ENCODE assay signal across 8 cellular contexts in the genomic region with DNA sequence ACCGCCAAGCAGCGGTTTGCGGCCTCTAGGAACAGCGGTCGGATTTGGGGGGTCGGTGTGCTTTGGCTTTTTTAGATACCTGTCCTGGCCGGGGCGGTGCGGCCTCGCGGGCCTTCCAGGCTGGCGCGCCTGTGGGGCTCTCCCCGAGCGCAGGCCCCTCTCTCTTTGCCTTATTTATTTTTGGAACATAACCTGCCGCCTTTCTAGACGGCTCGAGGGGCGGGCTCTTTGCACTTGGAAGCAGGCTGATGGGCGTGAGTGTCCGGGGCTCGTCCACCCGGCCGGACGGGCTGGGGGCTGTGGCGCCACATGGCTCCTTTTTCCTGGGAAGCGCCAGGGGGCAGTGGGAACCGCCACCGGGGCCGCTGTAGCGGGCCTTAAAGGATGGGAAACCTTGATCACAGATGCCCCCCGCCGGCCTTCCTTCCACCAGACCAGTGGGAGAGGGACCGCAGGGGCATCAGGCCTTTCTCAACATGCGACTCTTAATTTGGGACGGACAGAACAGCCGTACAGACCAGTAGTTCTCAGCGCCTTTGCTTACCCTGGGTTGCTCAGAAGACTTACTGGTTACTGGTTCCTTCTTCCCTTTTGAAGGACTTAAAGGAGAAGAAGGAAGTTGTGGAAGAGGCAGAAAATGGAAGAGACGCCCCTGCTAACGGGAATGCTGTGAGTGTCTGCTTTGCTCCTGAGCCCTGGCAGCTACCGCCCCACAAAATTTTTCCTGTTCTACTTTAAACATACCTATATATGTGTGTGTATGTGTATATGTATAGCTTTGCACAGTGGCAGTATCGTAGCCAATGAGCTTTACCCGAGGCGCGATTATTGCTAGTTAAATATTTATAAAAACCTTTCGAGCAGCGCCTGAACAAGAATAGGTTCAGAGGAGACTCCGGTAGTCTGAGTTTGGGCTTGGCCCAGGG. TPM values are rescaled to one million over a fixed set of nuclear protein-coding genes. Genes with fewer than 3 reads are reported as not detected.
DNase-seq lines count a peak whose midpoint lies in the region; ATAC-seq, FAIRE-seq and TF ChIP-seq lines count a peak whose summit lies in the region.

No MANE protein-coding gene starts in this region.

- H3K4me1 ChIP-seq in cardiac muscle cell (ENCODE audit: low read depth), result peaks cover 6% of the 10 kb centered on the region
- H3K4me1 ChIP-seq in prostate gland (replicated peaks), result peaks cover 5% of the 10 kb centered on the region

- ATAC-seq in activated T-helper 17 cell treated with anti-CD3 and anti-CD28 coated beads, Interleukin-2, amount 50 U/mL, for 72 hours (replicated peaks), result no peak

- H3K9me3 ChIP-seq in cardiac muscle cell (ENCODE audit: low read depth), result no peaks in the 10 kb centered on the region
- no peaks in the 10 kb centered on the region for H3K9me3 ChIP-seq in prostate gland

- WGBS in prostate gland, result 2% methylated on average over 44 of the region's 48 CpGs

- CTCF ChIA-PET in BJ (lab: Yijun Ruan, JAX), result interaction anchor here (1.0 to 8.9 kb wide), 10 partner anchors 14 to 110 kb away, joined by 3 to 719 read pairs (median 7); no protein-coding TSS in a partner anchor

- intact Hi-C loops in prostate gland (cut with DNase I), result loop anchor here (1.0 kb wide), 1 partner anchor 37 kb away; no protein-coding TSS in a partner anchor

- peak overlapping the region; percentile 78 for H3K4me3 ChIP-seq in BJ (ENCODE audit: low read depth, low read length)
- peak overlapping the region; percentile 67 for H3K4me3 ChIP-seq in cardiac muscle cell
- H3K4me3 ChIP-seq in prostate gland, result peak overlapping the region; percentile 69

- peak overlapping the region; percentile 91 for H3K4me3 Mint-ChIP-seq in activated T-helper 17 cell treated with anti-CD3 and anti-CD28 coated beads, Interleukin-2, amount 50 U/mL, for 72 hours

- no peak for FAIRE-seq in GM12892 (lab: Jason Lieb, UNC)

- TF ChIP-seq POLR2A in prostate gland (IDR thresholded peaks at IDR 0.05) (no peak), GM12892 (IDR thresholded peaks at IDR 0.05; ENCODE audit: low read depth, low read length) (no peak)

- no peaks in the 10 kb centered on the region for H3K9me3 Mint-ChIP-seq in activated T-helper 17 cell treated with anti-CD3 and anti-CD28 coated beads, Interleukin-2, amount 50 U/mL, for 72 hours

- peaks cover 63% of the 10 kb centered on the region for H3K36me3 Mint-ChIP-seq in activated T-helper 17 cell treated with anti-CD3 and anti-CD28 coated beads, Interleukin-2, amount 50 U/mL, for 72 hours (ENCODE audit: low read depth)

- H3K36me3 ChIP-seq in BJ (ENCODE audit: control insufficient read depth, insufficient read depth, low read length) (peaks cover 10% of the 10 kb centered on the region), cardiac muscle cell (peaks cover 21% of the 10 kb centered on the region), prostate gland (no peaks in the 10 kb centered on the region)

- H3K27me3 ChIP-seq in BJ (ENCODE audit: control insufficient read depth, insufficient read depth, low read length), result no peaks in the 10 kb centered on the region
- H3K27me3 ChIP-seq in cardiac muscle cell, result no peaks in the 10 kb centered on the region
- no peaks in the 10 kb centered on the region for H3K27me3 ChIP-seq in prostate gland (replicated peaks; ENCODE audit: insufficient read depth)

- no peaks in the 10 kb centered on the region for H3K27me3 Mint-ChIP-seq in activated T-helper 17 cell treated with anti-CD3 and anti-CD28 coated beads, Interleukin-2, amount 50 U/mL, for 72 hours

- POLR2A ChIA-PET in BJ (lab: Charles Lee), result interaction anchor here (0.6 to 1.3 kb wide), 2 partner anchors 34 to 38 kb away, joined by 3 to 15 read pairs; no protein-coding TSS in a partner anchor

- peaks cover 27% of the 10 kb centered on the region for H3K4me1 Mint-ChIP-seq in activated T-helper 17 cell treated with anti-CD3 and anti-CD28 coated beads, Interleukin-2, amount 50 U/mL, for 72 hours

- H3K27ac ChIP-seq in cardiac muscle cell (peak overlapping the region; percentile 94), prostate gland (peak overlapping the region; percentile 93 to 100)

- DNase-seq in BJ (ENCODE audit: low read depth) (no peak), HT1080 (ENCODE audit: low read depth) (peak; percentile 33), cardiac muscle cell (ENCODE audit: low read depth in 1 of 2, low spot score in 1 of 2) (peak; percentile 38 to 74), prostate gland (ENCODE audit: low spot score) (peak; percentile 20), AG08395 (ENCODE audit: low spot score) (no peak), GM12892 (ENCODE audit: insufficient read length) (no peak), HuH-7.5 (ENCODE audit: low spot score) (no peak)

- H3K27ac Mint-ChIP-seq in activated T-helper 17 cell treated with anti-CD3 and anti-CD28 coated beads, Interleukin-2, amount 50 U/mL, for 72 hours, result peak overlapping the region; percentile 94

- peak; percentile 38; the same call in 1 of the 2 replicates for TF ChIP-seq CTCF in BJ (IDR thresholded peaks at IDR 0.05; ENCODE audit: insufficient read depth, low read depth, low read length)
- peak; percentile 30 for TF ChIP-seq CTCF in cardiac muscle cell (IDR thresholded peaks at IDR 0.05; ENCODE audit: low read depth, low read length)
- no peak for TF ChIP-seq CTCF in prostate gland (IDR thresholded peaks at IDR 0.05)

RNA-seq across cellular contexts. Expression of a gene that starts 2.7 kb away (rescaled TPM):
- 363 and 447 TPM in 2 replicates for polyA plus RNA-seq in BJ (2011; rRNA removed)
- 91.3 and 93.2 TPM in 2 replicates for polyA minus RNA-seq in BJ (2011; rRNA and poly(A)+ RNA removed)
- 1,647 and 2,130 TPM in 2 replicates for total RNA-seq in HT1080 (2014; rRNA removed; shearing (Covaris generic))
- polyA plus RNA-seq in HT1080 (2015; cell fraction: cytosol; rRNA removed), result 1,527 and 1,813 TPM in 2 replicates
- polyA plus RNA-seq in HT1080 (2015; cell fraction: nucleus; rRNA removed), result 809 and 884 TPM in 2 replicates
- total RNA-seq in activated T-helper 17 cell treated with anti-CD3 and anti-CD28 coated beads, Interleukin-2, amount 50 U/mL, for 72 hours, result 1,000 to 10,000 TPM; 1,439 to 1,845 TPM
- total RNA-seq in cardiac muscle cell, result 638 and 737 TPM in 2 replicates
- polyA plus RNA-seq in cardiac muscle cell, result 750 and 774 TPM in 2 replicates
- total RNA-seq in prostate gland, result 100 to 1,000 TPM; 418 to 613 TPM
- polyA plus RNA-seq in GM12892 (2012; ENCODE audit: missing spikeins), result 1,875 TPM

Comparison
In these comparisons a context has a peak if more than half of its experiments do, and no peak if none do; other contexts are left out.
1. DNase-seq: peak in HT1080 (single experiment), cardiac muscle cell (2 of 2) and prostate gland (single experiment); none in BJ (single experiment), AG08395 (single experiment), GM12892 (single experiment) and HuH-7.5 (single experiment).
2. CTCF ChIP-seq: peak in BJ (single experiment) and cardiac muscle cell (single experiment); none in prostate gland (0 of 4).
3. Peak in every context shown above with its lines, with median percentiles within 50 percentile points of each other: H3K4me3 ChIP-seq.